Comparison of ENCODE assay signal across 8 cellular contexts in the genomic region with DNA sequence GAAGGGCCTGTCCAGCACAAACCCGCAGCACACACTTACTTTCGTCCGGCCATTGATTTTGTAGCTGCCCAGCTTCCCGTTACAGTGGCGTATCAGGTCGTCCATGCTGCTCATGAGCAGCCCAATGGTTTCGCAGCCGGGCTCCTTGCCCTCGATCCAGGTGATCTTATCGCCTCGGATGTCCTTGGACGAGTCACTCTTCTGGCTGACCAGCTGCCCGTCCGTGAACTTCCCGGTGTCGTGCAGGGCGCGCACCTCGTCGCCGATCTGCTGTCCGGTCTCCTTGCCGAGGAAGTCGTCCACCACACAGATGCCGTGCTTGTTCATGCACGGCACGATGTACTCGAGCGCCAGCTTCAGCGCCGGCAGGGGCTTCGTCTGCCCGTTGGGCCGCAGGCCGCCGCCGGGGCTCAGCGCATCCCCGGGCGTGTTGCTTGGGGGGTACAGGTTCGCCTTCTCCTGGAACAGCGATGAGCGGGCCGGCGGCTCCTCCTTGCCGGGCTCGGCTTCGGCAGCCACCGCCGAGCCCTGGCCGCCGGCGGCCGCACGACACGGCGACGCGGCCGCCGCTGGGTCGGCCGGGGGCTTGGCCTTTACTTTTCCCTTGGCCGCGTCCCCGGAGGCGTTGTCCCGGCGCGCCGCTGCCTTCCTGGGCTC. TPM values are rescaled to one million over a fixed set of nuclear protein-coding genes. Genes with fewer than 3 reads are reported as not detected.
A peak's percentile ranks its signal among the peaks of the same experiment; 100 is the strongest.
DNase-seq lines count a peak whose midpoint lies in the region; ATAC-seq and TF ChIP-seq lines count a peak whose summit lies in the region.

No MANE protein-coding gene starts in this region.

- H3K27me3 ChIP-seq in body of pancreas = no peaks in the 10 kb centered on the region

- TF ChIP-seq POLR2A in body of pancreas (IDR thresholded peaks at IDR 0.05) = peak; percentile 30 to 78 (median 74)

- WGBS in body of pancreas, 2 donors = 0 to 1% methylated on average over 23 to 57 of the region's 71 CpGs

- peak; percentile 4 for ATAC-seq in GM19452 (IDR thresholded peaks at IDR 0.05; ENCODE audit: unreplicated experiment)
- peak; percentile 9 for ATAC-seq in HG03521 (IDR thresholded peaks at IDR 0.05; ENCODE audit: unreplicated experiment)
- peak; percentile 28 for ATAC-seq in body of pancreas

- TF ChIP-seq CTCF in body of pancreas (IDR thresholded peaks at IDR 0.05) = no peak

- intact Hi-C loops in body of pancreas (cut with DNase I) = no loop called here

- H3K36me3 ChIP-seq in body of pancreas (replicated peaks in 1 of 2; ENCODE audit: insufficient read depth in 1 of 2, low read depth in 2 of 2) = no peaks in the 10 kb centered on the region

- H3K9me3 ChIP-seq in body of pancreas (no peaks in the 10 kb centered on the region), iPS-18c (ENCODE audit: control insufficient read depth, insufficient read depth, low read length) (no peaks in the 10 kb centered on the region)

- peak overlapping the region; percentile 49 to 70 for H3K4me3 ChIP-seq in body of pancreas
- peak overlapping the region; percentile 60 for H3K4me3 ChIP-seq in iPS-18c (ENCODE audit: insufficient read depth, low read depth, low read length)
- H3K4me3 ChIP-seq in skin epidermis = peak overlapping the region; percentile 57 to 92 (median 82)

- peak overlapping the region; percentile 97 to 99 (median 98) for H3K27ac ChIP-seq in body of pancreas
- peak overlapping the region; percentile 84 to 99 (median 96) for H3K27ac ChIP-seq in skin epidermis

- DNase-seq in CD1c-positive myeloid dendritic cell (ENCODE audit: extremely low spot score) (peak; percentile 54), T-helper 2 cell (peak in 4 of 5 experiments; percentile 10 to 60 (median 26)), body of pancreas (peak; percentile 68 to 79 (median 71)), GDM1 (lab: John Stamatoyannopoulos, UW) (no peak)

- H3K4me1 ChIP-seq in body of pancreas = peaks cover 64% of the 10 kb centered on the region

RNA-seq across cellular contexts. Expression of a gene that starts 1.0 kb away (rescaled TPM):
- total RNA-seq in body of pancreas = 10 to 100 TPM; 37.6 to 42.2 TPM
